Comparison of ENCODE assay signal across 7 cellular contexts in genomic region chr11:62124186-62125113, GRCh38. TPM values are rescaled to one million over a fixed set of nuclear protein-coding genes. Genes with fewer than 3 reads are reported as not detected.
A peak's percentile ranks its signal among the peaks of the same experiment; 100 is the strongest.
DNase-seq lines count a peak whose midpoint lies in the region; ATAC-seq and TF ChIP-seq lines count a peak whose summit lies in the region.

No MANE protein-coding gene starts in this region.

- TF ChIP-seq CTCF in GM06990 (IDR thresholded peaks at IDR 0.05; ENCODE audit: insufficient read depth, low read length, poor library complexity, severe bottlenecking), result no peak
- TF ChIP-seq CTCF in foreskin keratinocyte (conservative IDR thresholded peaks at IDR 0.05), result no peak

- peak overlapping the region; percentile 87 for H3K4me3 Mint-ChIP-seq in activated CD8-positive, alpha-beta T cell treated with anti-CD3 and anti-CD28 coated beads, Interleukin-2, amount 10 ng/mL, durations not matched to agents 7 days and 5 days

- H2BK15ac ChIP-seq in neuronal stem cell (ENCODE audit: low read length), result peak overlapping the region; percentile 73

- H4K91ac ChIP-seq in neuronal stem cell (ENCODE audit: low read depth, low read length, poor library complexity), result peak overlapping the region; percentile 56

- H2BK12ac ChIP-seq in neuronal stem cell (ENCODE audit: low read length), result no peak overlapping the region

- no peak overlapping the region for H4K8ac ChIP-seq in neuronal stem cell (ENCODE audit: low read depth, low read length)

- WGBS in neuronal stem cell (ENCODE audit: extremely low coverage in 2 of 2, insufficient read length in 2 of 2, insufficient replicate concordance in 1 of 2), 2 donors, result no CpG with 5 or more reads among the region's 39 CpGs

- CTCF ChIA-PET in activated CD8-positive, alpha-beta T cell treated with anti-CD3 and anti-CD28 coated beads, Interleukin-2, amount 10 ng/mL, durations not matched to agents 7 days and 5 days (lab: Charles Lee), result interaction anchor here (1.0 to 2.5 kb wide), 12 partner anchors 12 to 419 kb away, joined by 3 to 17 read pairs (median 4); no protein-coding TSS in a partner anchor

- no peak overlapping the region for H3K4ac ChIP-seq in neuronal stem cell (ENCODE audit: low read length)

- peak overlapping the region; percentile 93 for H3K18ac ChIP-seq in neuronal stem cell (ENCODE audit: low read length)

- H3K9me3 ChIP-seq in Karpas-422 (ENCODE audit: low read length), result no peaks in the 10 kb centered on the region
- no peaks in the 10 kb centered on the region for H3K9me3 ChIP-seq in neuronal stem cell (replicated peaks in 1 of 2; ENCODE audit: control insufficient read depth in 2 of 2, insufficient read depth in 1 of 2, low read depth in 1 of 2, low read length in 2 of 2)

- POLR2A ChIA-PET in activated CD8-positive, alpha-beta T cell treated with anti-CD3 and anti-CD28 coated beads, Interleukin-2, amount 10 ng/mL, durations not matched to agents 7 days and 5 days (lab: Charles Lee), result interaction anchor here (0.7 to 1.2 kb wide), 6 partner anchors 19 to 332 kb away, joined by 3 to 5 read pairs (median 3); partner anchors contain the start of genes FEN1 and TMEM258

- peak overlapping the region; percentile 63 for H3K14ac ChIP-seq in neuronal stem cell (ENCODE audit: low read length)

- peak overlapping the region; percentile 84 for H2BK5ac ChIP-seq in neuronal stem cell (ENCODE audit: low read length)

- H3K9me2 ChIP-seq in Karpas-422 (replicated peaks; ENCODE audit: insufficient read depth, low read length), result no peaks in the 10 kb centered on the region

- H3K36me3 Mint-ChIP-seq in activated CD8-positive, alpha-beta T cell treated with anti-CD3 and anti-CD28 coated beads, Interleukin-2, amount 10 ng/mL, durations not matched to agents 7 days and 5 days (ENCODE audit: low read depth), result peaks cover 37% of the 10 kb centered on the region

- H4K20me1 ChIP-seq in Karpas-422 (ENCODE audit: insufficient read depth, low read depth, low read length), result peaks cover 18% of the 10 kb centered on the region; the same call in 1 of the 2 replicates

- H3K79me2 ChIP-seq in Karpas-422 (ENCODE audit: low read length), result peaks cover 56% of the 10 kb centered on the region

- H3K27me3 ChIP-seq in GM06990 (replicated peaks; ENCODE audit: control insufficient read depth, insufficient read depth, low read length), result no peaks in the 10 kb centered on the region
- no peaks in the 10 kb centered on the region for H3K27me3 ChIP-seq in Karpas-422 (ENCODE audit: low read length)
- H3K27me3 ChIP-seq in foreskin keratinocyte, result no peaks in the 10 kb centered on the region
- no peaks in the 10 kb centered on the region for H3K27me3 ChIP-seq in neuronal stem cell (ENCODE audit: control insufficient read depth in 3 of 3, insufficient read depth in 3 of 3, low read depth in 1 of 3, low read length in 3 of 3)

- H3K4me1 ChIP-seq in Karpas-422 (ENCODE audit: low read length) (peaks cover 26% of the 10 kb centered on the region), foreskin keratinocyte (peaks cover 11% of the 10 kb centered on the region), neuronal stem cell (ENCODE audit: control insufficient read depth in 2 of 2, insufficient read depth in 1 of 2, low read depth in 1 of 2, low read length in 2 of 2) (peaks cover 10 to 13% of the 10 kb centered on the region in 2 donors)

- H3K27ac ChIP-seq in Karpas-422 (ENCODE audit: low read length), result peak overlapping the region; percentile 51; the same call in 1 of the 2 replicates
- H3K27ac ChIP-seq in foreskin keratinocyte, result peak overlapping the region; percentile 77
- H3K27ac ChIP-seq in neuronal stem cell (replicated peaks; ENCODE audit: low read length), result peak overlapping the region; percentile 53

- peak; percentile 1 for ATAC-seq in GM21576 (IDR thresholded peaks at IDR 0.05; ENCODE audit: unreplicated experiment)
- ATAC-seq in activated CD8-positive, alpha-beta T cell treated with anti-CD3 and anti-CD28 coated beads, Interleukin-2, amount 10 ng/mL, durations not matched to agents 7 days and 5 days, result peak; percentile 17
- peak; percentile 72 for ATAC-seq in foreskin keratinocyte
- no peak for ATAC-seq in GM18519 (IDR thresholded peaks at IDR 0.05; ENCODE audit: low FRiP score, unreplicated experiment)

- no peaks in the 10 kb centered on the region for H3K9me3 Mint-ChIP-seq in activated CD8-positive, alpha-beta T cell treated with anti-CD3 and anti-CD28 coated beads, Interleukin-2, amount 10 ng/mL, durations not matched to agents 7 days and 5 days (ENCODE audit: insufficient read depth)

- H3K27ac Mint-ChIP-seq in activated CD8-positive, alpha-beta T cell treated with anti-CD3 and anti-CD28 coated beads, Interleukin-2, amount 10 ng/mL, durations not matched to agents 7 days and 5 days, result peak overlapping the region; percentile 93

- peak overlapping the region; percentile 84 for H2BK120ac ChIP-seq in neuronal stem cell (ENCODE audit: low read depth, low read length)

- H2AFZ ChIP-seq in Karpas-422 (ENCODE audit: low read length) (peak overlapping the region; percentile 20; the same call in 1 of the 2 replicates), neuronal stem cell (ENCODE audit: low read length) (peak overlapping the region; percentile 89)

- peak overlapping the region; percentile 72 for H2AK5ac ChIP-seq in neuronal stem cell (ENCODE audit: low read depth, low read length)

- DNase-seq in GM06990 (ENCODE audit: extremely low read depth, insufficient read length) (peak; percentile 41), Karpas-422 (peak; percentile 72), foreskin keratinocyte (peak; percentile 43 to 75), neuronal stem cell (ENCODE audit: low spot score) (no peak)
- peak; percentile 53 for DNase-seq in activated CD8-positive, alpha-beta T cell treated with anti-CD3 and anti-CD28 coated beads, Interleukin-2, amount 10 ng/mL, durations not matched to agents 7 days and 5 days

- H3K4me1 Mint-ChIP-seq in activated CD8-positive, alpha-beta T cell treated with anti-CD3 and anti-CD28 coated beads, Interleukin-2, amount 10 ng/mL, durations not matched to agents 7 days and 5 days (ENCODE audit: low read depth), result peaks cover 32% of the 10 kb centered on the region

- peak overlapping the region; percentile 91 for H3K9ac ChIP-seq in Karpas-422 (ENCODE audit: low read length)
- peak overlapping the region; percentile 96 for H3K9ac ChIP-seq in neuronal stem cell (ENCODE audit: low read depth, low read length, poor library complexity)

- peaks cover 2% of the 10 kb centered on the region for H3K27me3 Mint-ChIP-seq in activated CD8-positive, alpha-beta T cell treated with anti-CD3 and anti-CD28 coated beads, Interleukin-2, amount 10 ng/mL, durations not matched to agents 7 days and 5 days (ENCODE audit: low read depth)

- peak overlapping the region; percentile 91 for H3K4me2 ChIP-seq in Karpas-422 (ENCODE audit: low read depth, low read length, poor library complexity, severe bottlenecking)
- H3K4me2 ChIP-seq in neuronal stem cell (ENCODE audit: insufficient read depth, low read length, poor library complexity, severe bottlenecking), result peak overlapping the region; percentile 72

- H3K79me1 ChIP-seq in neuronal stem cell (ENCODE audit: low read depth, low read length), result peaks cover 10% of the 10 kb centered on the region

- peak overlapping the region; percentile 40 for H3K23ac ChIP-seq in neuronal stem cell (ENCODE audit: low read depth, low read length, poor library complexity)

- peak overlapping the region; percentile 86 for H3K4me3 ChIP-seq in GM06990 (replicated peaks; ENCODE audit: low read depth, low read length)
- H3K4me3 ChIP-seq in Karpas-422 (ENCODE audit: low read length), result peak overlapping the region; percentile 82
- H3K4me3 ChIP-seq in neuronal stem cell (ENCODE audit: low read length in 2 of 2), result peak overlapping the region; percentile 93 to 100

- H3K36me3 ChIP-seq in GM06990 (ENCODE audit: control insufficient read depth, insufficient read depth, low read length) (peaks cover 9% of the 10 kb centered on the region), Karpas-422 (ENCODE audit: insufficient read depth, low read length) (peaks cover 4% of the 10 kb centered on the region; the same call in 1 of the 2 replicates), neuronal stem cell (replicated peaks in 1 of 2; ENCODE audit: control insufficient read depth in 2 of 2, insufficient read depth in 2 of 2, low read length in 2 of 2) (peaks cover 13 to 35% of the 10 kb centered on the region in 2 donors)

RNA-seq across cellular contexts. Expression of gene INCENP, which starts 0.6 kb away (rescaled TPM):
- total RNA-seq in Karpas-422 (2014; rRNA removed; shearing (Covaris generic); ENCODE audit: low replicate concordance), result 36.8 and 48.8 TPM in 2 replicates
- 100 to 1,000 TPM; 195 to 211 TPM for total RNA-seq in activated CD8-positive, alpha-beta T cell treated with anti-CD3 and anti-CD28 coated beads, Interleukin-2, amount 10 ng/mL, durations not matched to agents 7 days and 5 days
- 50.9 and 60.7 TPM in 2 replicates for total RNA-seq in foreskin keratinocyte
- 11.3 and 14.8 TPM in 2 replicates for polyA plus RNA-seq in foreskin keratinocyte
- polyA plus RNA-seq in neuronal stem cell (2013, experiment 1 of 2), result 57.5 TPM
- polyA plus RNA-seq in neuronal stem cell (2013, experiment 2 of 2), result 59.1 TPM
